8 cellular contexts compared by ENCODE assay signal in genomic region chr1:173714759-173715537, GRCh38. TPM values are rescaled to one million over a fixed set of nuclear protein-coding genes. Genes with fewer than 3 reads are reported as not detected.
A peak's percentile ranks its signal among the peaks of the same experiment; 100 is the strongest.
DNase-seq lines count a peak whose midpoint lies in the region; ATAC-seq and TF ChIP-seq lines count a peak whose summit lies in the region.

TSS of gene KLHL20 (plus strand) at chr1:173714981. CDS start at chr1:173716044, 1,063 bp downstream.

- peaks cover 40% of the 10 kb centered on the region for H3K27me3 Mint-ChIP-seq in WTC11 (ENCODE audit: low read depth)

- peaks cover 14% of the 10 kb centered on the region for H3K4me1 Mint-ChIP-seq in WTC11

- H3K36me3 ChIP-seq in spleen, result peaks cover 0 to 20% (median 0%) of the 10 kb centered on the region in 6 donors

- peaks cover 2% of the 10 kb centered on the region; the same call in 1 of the 2 replicates for H3K36me3 Mint-ChIP-seq in WTC11

- POLR2A ChIA-PET in WTC11 (lab: Charles Lee), result interaction anchor here (0.6 to 1.1 kb wide), 7 partner anchors 49 to 308 kb away, joined by 3 to 4 read pairs (median 4); partner anchors contain the start of genes DARS2, GAS5, PRDX6 and RC3H1

- 0 to 1% (median 0%) methylated on average over 37 to 43 of the region's 43 CpGs for WGBS in spleen, 5 donors

- DNase-seq in AG08396 (ENCODE audit: low spot score), result peak; percentile 85
- DNase-seq in NCI-H226, result peak; percentile 91
- DNase-seq in WTC11 (ENCODE audit: low spot score), result peak; percentile 74
- peak; percentile 94 for DNase-seq in cardiac fibroblast (ENCODE audit: low read depth in 2 of 2)
- DNase-seq in inferior parietal cortex (ENCODE audit: extremely low spot score), result peak; percentile 94
- peak; percentile 93 for DNase-seq in spleen

- TF ChIP-seq CTCF in WTC11 (IDR thresholded peaks at IDR 0.05) (no peak), cardiac fibroblast (IDR thresholded peaks at IDR 0.05; ENCODE audit: low read depth, low read length) (no peak), spleen (IDR thresholded peaks at IDR 0.05 in 8 of 11, conservative IDR thresholded peaks at IDR 0.05 in 3 of 11) (peak in 3 of 11 experiments; percentile 10 to 36 (median 27))

- peak within 1 kb of the TSS; percentile 99 for H3K4me3 Mint-ChIP-seq in WTC11

- H3K4me3 ChIP-seq in cardiac fibroblast (replicated peaks in 1 of 2; ENCODE audit: low read depth in 2 of 2, low read length in 2 of 2), result peak within 1 kb of the TSS; percentile 81 to 85
- H3K4me3 ChIP-seq in spleen, result peak within 1 kb of the TSS; percentile 63 to 92 (median 80)

- CTCF ChIA-PET in WTC11 (lab: Charles Lee), result interaction anchor here (1.0 to 1.5 kb wide), 2 partner anchors 134 to 285 kb away, joined by 3 to 6 read pairs; no protein-coding TSS in a partner anchor

- peaks cover 3% of the 10 kb centered on the region; the same call in 1 of the 2 replicates for H3K9me3 Mint-ChIP-seq in WTC11

- peaks cover 16 to 35% (median 33%) of the 10 kb centered on the region in 6 donors for H3K4me1 ChIP-seq in spleen

- no peaks in the 10 kb centered on the region for H3K9me3 ChIP-seq in spleen

- ATAC-seq in GM18909 (IDR thresholded peaks at IDR 0.05; ENCODE audit: poor library complexity, unreplicated experiment) (peak; percentile 94), HG03175 (IDR thresholded peaks at IDR 0.05; ENCODE audit: unreplicated experiment) (peak; percentile 96), WTC11 (peak; percentile 97)

- peaks cover 0 to 24% (median 0%) of the 10 kb centered on the region in 7 donors for H3K27me3 ChIP-seq in spleen (replicated peaks in 1 of 7)

- intact Hi-C loops in spleen (cut with DNase I; ENCODE audit: low total_unique reads), result no loop called here

- peak within 1 kb of the TSS; percentile 96 for H3K27ac Mint-ChIP-seq in WTC11

- H3K27ac ChIP-seq in spleen, result peak within 1 kb of the TSS; percentile 86 to 97 (median 92)

- peak; percentile 33 to 67 (median 59) for TF ChIP-seq POLR2A in spleen (IDR thresholded peaks at IDR 0.05)

TF ChIP-seq in WTC11, 78 proteins besides CTCF, POLR2A, EP300 and RAD21 (continues in another document):
- TF ChIP-seq CREM (CRISPR knock-in tag; IDR thresholded peaks at IDR 0.05), result peak; percentile 56; the same call in 1 of the 2 replicates
- no peak for TF ChIP-seq ZBTB21 (CRISPR knock-in tag; IDR thresholded peaks at IDR 0.05; ENCODE audit: borderline replicate concordance)
- TF ChIP-seq ATF2 (CRISPR knock-in tag; IDR thresholded peaks at IDR 0.05; ENCODE audit: borderline replicate concordance, low read depth), result no peak
- TF ChIP-seq ZNF396 (CRISPR knock-in tag; IDR thresholded peaks at IDR 0.05; ENCODE audit: borderline replicate concordance), result no peak
- TF ChIP-seq NFE2L1 (CRISPR knock-in tag; IDR thresholded peaks at IDR 0.05), result no peak
- TF ChIP-seq EMX1 (CRISPR knock-in tag; IDR thresholded peaks at IDR 0.05), result no peak; the same call in 1 of the 2 replicates
- no peak for TF ChIP-seq E2F5 (CRISPR knock-in tag; IDR thresholded peaks at IDR 0.05)
- no peak for TF ChIP-seq MAX (CRISPR knock-in tag; IDR thresholded peaks at IDR 0.05)
- TF ChIP-seq ATF3 (CRISPR knock-in tag; conservative IDR thresholded peaks at IDR 0.05), result no peak
- no peak for TF ChIP-seq ELF4 (CRISPR knock-in tag; IDR thresholded peaks at IDR 0.05; ENCODE audit: low read depth)
- TF ChIP-seq SOX15 (CRISPR knock-in tag; IDR thresholded peaks at IDR 0.05), result no peak
- no peak for TF ChIP-seq ZMAT4 (CRISPR knock-in tag; IDR thresholded peaks at IDR 0.05)
- TF ChIP-seq TEAD4 (CRISPR knock-in tag; IDR thresholded peaks at IDR 0.05), result no peak
- TF ChIP-seq JUN (CRISPR knock-in tag; IDR thresholded peaks at IDR 0.05), result no peak
- 0 out of 2 replicates have a peak, but pooled peaks have one; percentile 62 for TF ChIP-seq ETV6 (CRISPR knock-in tag; IDR thresholded peaks at IDR 0.05)
- TF ChIP-seq ZNF263 (CRISPR knock-in tag; IDR thresholded peaks at IDR 0.05; ENCODE audit: low read depth), result no peak
- TF ChIP-seq ESRRA (CRISPR knock-in tag; IDR thresholded peaks at IDR 0.05; ENCODE audit: borderline replicate concordance), result no peak
- no peak for TF ChIP-seq JAZF1 (CRISPR knock-in tag; IDR thresholded peaks at IDR 0.05)
- no peak for TF ChIP-seq NR2C2 (CRISPR knock-in tag; IDR thresholded peaks at IDR 0.05)
- no peak for TF ChIP-seq HMGXB4 (CRISPR knock-in tag; IDR thresholded peaks at IDR 0.05)
- no peak for TF ChIP-seq E2F4 (CRISPR knock-in tag; IDR thresholded peaks at IDR 0.05; ENCODE audit: borderline replicate concordance, low read depth)
- no peak for TF ChIP-seq ZNF121 (CRISPR knock-in tag; IDR thresholded peaks at IDR 0.05)
- no peak for TF ChIP-seq STAT6 (CRISPR knock-in tag; conservative IDR thresholded peaks at IDR 0.05; ENCODE audit: low read depth)
- TF ChIP-seq SMAD3 (CRISPR knock-in tag; IDR thresholded peaks at IDR 0.05; ENCODE audit: borderline replicate concordance), result no peak

RNA-seq across cellular contexts. Expression of gene KLHL20, which starts in this region (rescaled TPM):
- 10.4 to 12.5 TPM (median 12.1 TPM) in 3 replicates for total RNA-seq in WTC11 (2021)
- total RNA-seq in spleen, result 10 to 100 TPM; 25.4 to 36.3 (median 29.2) TPM
- polyA plus RNA-seq in spleen, result 1 to 10 TPM; 4.1 to 9.0 (median 5.6) TPM

Comparison
In these comparisons a context has a peak if more than half of its experiments do, and no peak if none do; other contexts are left out.
1. Peak in every context shown above with its lines: DNase-seq, ATAC-seq, H3K4me3 ChIP-seq and H3K27ac ChIP-seq.